22 cellular contexts compared by ENCODE assay signal in genomic region chr7:132178393-132178765, GRCh38.
"Had no signal": no experiment of that assay in that cellular context is flagged by ENCODE, and none has a peak within 500 bp of the region (broad histone marks: within the 10 kb centered on the region; RNA-seq: fewer than 3 reads in every experiment).

No MANE protein-coding gene starts in this region.

- H3K36me3 Mint-ChIP-seq: natural killer cell treated with Interleukin-12 subunit alpha and Interleukin-12 subunit beta and Interleukin-15 and Interleukin-18, amount 100 ng/mL, for 72 hours; neural progenitor cell; stimulated activated naive B cell treated with anti-CD40 and anti-IgM and Interleukin-4, amounts not matched to agents 10 μg/mL and 1 μg/mL and 100 μg/mL, for 72 hours had no signal

- H3K4me3 Mint-ChIP-seq: endodermal cell; natural killer cell treated with Interleukin-12 subunit alpha and Interleukin-12 subunit beta and Interleukin-15 and Interleukin-18, amount 100 ng/mL, for 72 hours; neural progenitor cell; stimulated activated naive B cell treated with anti-CD40 and anti-IgM and Interleukin-4, amounts not matched to agents 10 μg/mL and 1 μg/mL and 100 μg/mL, for 72 hours; stimulated activated naive CD8-positive, alpha-beta T cell treated with anti-CD3 and anti-CD28 coated beads, Interleukin-15, amount 100 ng/mL, for 72 hours had no signal

- DNase-seq: cerebellar nuclear complex; dermis blood vessel endothelial cell; effector CD4-positive, alpha-beta T cell; endodermal cell; erythroblast; foreskin melanocyte; mammary epithelial cell; occipital lobe; pancreas; psoas muscle; retina; right lobe of liver; stimulated activated CD4-positive, alpha-beta T cell treated with anti-CD3 and anti-CD28 coated beads, Interleukin-2, amount 100 ng/mL, for 24 hours; stimulated activated CD4-positive, alpha-beta T cell treated with anti-CD3 and anti-CD28 coated beads, Interleukin-4, amount 100 ng/mL, for 4 hours; stimulated activated naive B cell treated with anti-CD40 and anti-IgM and Interleukin-4, amounts not matched to agents 10 μg/mL and 1 μg/mL and 100 μg/mL, for 72 hours; stimulated activated naive CD8-positive, alpha-beta T cell treated with anti-CD3 and anti-CD28 coated beads, Interleukin-15, amount 100 ng/mL, for 72 hours; substantia nigra; trophoblast cell had no signal

- H3K36me3 ChIP-seq: neural progenitor cell, pancreas, right lobe of liver had no signal

- H3K27me3 ChIP-seq: hepatocyte, neural progenitor cell, pancreas, right lobe of liver had no signal

- H3K27me3 Mint-ChIP-seq: natural killer cell treated with Interleukin-12 subunit alpha and Interleukin-12 subunit beta and Interleukin-15 and Interleukin-18, amount 100 ng/mL, for 72 hours; stimulated activated naive B cell treated with anti-CD40 and anti-IgM and Interleukin-4, amounts not matched to agents 10 μg/mL and 1 μg/mL and 100 μg/mL, for 72 hours; stimulated activated naive CD8-positive, alpha-beta T cell treated with anti-CD3 and anti-CD28 coated beads, Interleukin-15, amount 100 ng/mL, for 72 hours had no signal

- H2AFZ ChIP-seq: hepatocyte, neural progenitor cell had no signal

- H3K79me2 ChIP-seq: hepatocyte had no signal

- H3K4me1 Mint-ChIP-seq: endodermal cell; stimulated activated naive B cell treated with anti-CD40 and anti-IgM and Interleukin-4, amounts not matched to agents 10 μg/mL and 1 μg/mL and 100 μg/mL, for 72 hours; stimulated activated naive CD8-positive, alpha-beta T cell treated with anti-CD3 and anti-CD28 coated beads, Interleukin-15, amount 100 ng/mL, for 72 hours had no signal

- H3K27ac ChIP-seq: hepatocyte, neural progenitor cell, pancreas, psoas muscle, right lobe of liver, thoracic aorta had no signal

- H3K4me3 ChIP-seq: hepatocyte, neural progenitor cell, pancreas, psoas muscle, right lobe of liver, thoracic aorta had no signal

- H3K4me1 ChIP-seq: neural progenitor cell, pancreas, psoas muscle, right lobe of liver had no signal

- H3K4me2 ChIP-seq: hepatocyte, neural progenitor cell had no signal

- H3K9me3 Mint-ChIP-seq: endodermal cell; natural killer cell treated with Interleukin-12 subunit alpha and Interleukin-12 subunit beta and Interleukin-15 and Interleukin-18, amount 100 ng/mL, for 72 hours; neural progenitor cell; stimulated activated naive B cell treated with anti-CD40 and anti-IgM and Interleukin-4, amounts not matched to agents 10 μg/mL and 1 μg/mL and 100 μg/mL, for 72 hours; stimulated activated naive CD8-positive, alpha-beta T cell treated with anti-CD3 and anti-CD28 coated beads, Interleukin-15, amount 100 ng/mL, for 72 hours had no signal

- H3K9me3 ChIP-seq: pancreas, psoas muscle, right lobe of liver, thoracic aorta had no signal

- H3K27ac Mint-ChIP-seq: endodermal cell; natural killer cell treated with Interleukin-12 subunit alpha and Interleukin-12 subunit beta and Interleukin-15 and Interleukin-18, amount 100 ng/mL, for 72 hours; neural progenitor cell; stimulated activated naive B cell treated with anti-CD40 and anti-IgM and Interleukin-4, amounts not matched to agents 10 μg/mL and 1 μg/mL and 100 μg/mL, for 72 hours; stimulated activated naive CD8-positive, alpha-beta T cell treated with anti-CD3 and anti-CD28 coated beads, Interleukin-15, amount 100 ng/mL, for 72 hours had no signal

- H3K9ac ChIP-seq: neural progenitor cell had no signal

- ATAC-seq: natural killer cell treated with Interleukin-12 subunit alpha and Interleukin-12 subunit beta and Interleukin-15 and Interleukin-18, amount 100 ng/mL, for 72 hours; pancreas; psoas muscle; right lobe of liver; stimulated activated naive B cell treated with anti-CD40 and anti-IgM and Interleukin-4, amounts not matched to agents 10 μg/mL and 1 μg/mL and 100 μg/mL, for 72 hours; stimulated activated naive CD8-positive, alpha-beta T cell treated with anti-CD3 and anti-CD28 coated beads, Interleukin-15, amount 100 ng/mL, for 72 hours had no signal
